In genomic region chr14:76761849-76762616, GRCh38 we compare ENCODE assay signal across 8 cellular contexts. TPM values are rescaled to one million over a fixed set of nuclear protein-coding genes. Genes with fewer than 3 reads are reported as not detected.
DNase-seq lines count a peak whose midpoint lies in the region; FAIRE-seq and TF ChIP-seq lines count a peak whose summit lies in the region.

No MANE protein-coding gene starts in this region.

- H3K27me3 ChIP-seq in Loucy (ENCODE audit: insufficient read depth, low read length, poor library complexity, severe bottlenecking) (no peaks in the 10 kb centered on the region), dorsolateral prefrontal cortex (no peaks in the 10 kb centered on the region), uterus (no peaks in the 10 kb centered on the region)

- H3K4me3 ChIP-seq in Loucy (ENCODE audit: low read length, poor library complexity, severe bottlenecking) = peak overlapping the region; percentile 79
- H3K4me3 ChIP-seq in dorsolateral prefrontal cortex = peak overlapping the region; percentile 61 to 97 (median 86)
- peak overlapping the region; percentile 75 to 76 for H3K4me3 ChIP-seq in uterus

- H3K4me1 Mint-ChIP-seq in activated CD4-positive, alpha-beta T cell treated with anti-CD3 and anti-CD28 coated beads, Interleukin-2, amount 10 ng/mL, durations not matched to agents 24 days and 14 days = peaks cover 13% of the 10 kb centered on the region

- peaks cover 7% of the 10 kb centered on the region; the same call in 1 of the 2 replicates for H3K79me2 ChIP-seq in Loucy (ENCODE audit: insufficient read depth, low read length)

- peaks cover 57% of the 10 kb centered on the region for H3K27me3 Mint-ChIP-seq in activated CD4-positive, alpha-beta T cell treated with anti-CD3 and anti-CD28 coated beads, Interleukin-2, amount 10 ng/mL, durations not matched to agents 24 days and 14 days

- peaks cover 23% of the 10 kb centered on the region for H3K4me1 ChIP-seq in Loucy (ENCODE audit: insufficient read depth, low read length, poor library complexity, severe bottlenecking)
- peaks cover 4% of the 10 kb centered on the region in 2 donors for H3K4me1 ChIP-seq in uterus

- no peak for DNase-seq in activated CD4-positive, alpha-beta T cell treated with anti-CD3 and anti-CD28 coated beads, Interleukin-2, amount 10 ng/mL, durations not matched to agents 24 days and 14 days
- DNase-seq in activated CD4-positive, alpha-beta T cell treated with anti-CD3 and anti-CD28 coated beads for 48 hours = no peak
- DNase-seq in dorsolateral prefrontal cortex = peak in 2 of 10 donors; percentile 53 to 74
- DNase-seq in midbrain (lab: John Stamatoyannopoulos, UW) = peak; percentile 65
- no peak for DNase-seq in uterus
- no peak for DNase-seq in HTR-8/SVneo (ENCODE audit: insufficient read length, low spot score)
- DNase-seq in glomerular visceral epithelial cell (ENCODE audit: extremely low spot score) = no peak

- peak overlapping the region; percentile 84 for H3K4me3 Mint-ChIP-seq in activated CD4-positive, alpha-beta T cell treated with anti-CD3 and anti-CD28 coated beads, Interleukin-2, amount 10 ng/mL, durations not matched to agents 24 days and 14 days

- no peaks in the 10 kb centered on the region for H3K9me2 ChIP-seq in Loucy (replicated peaks; ENCODE audit: low read depth, low read length)

- H3K27ac ChIP-seq in dorsolateral prefrontal cortex (peak overlapping the region; percentile 70 to 98 (median 94)), uterus (peak overlapping the region; percentile 69 to 74)

- no peaks in the 10 kb centered on the region for H3K36me3 Mint-ChIP-seq in activated CD4-positive, alpha-beta T cell treated with anti-CD3 and anti-CD28 coated beads, Interleukin-2, amount 10 ng/mL, durations not matched to agents 24 days and 14 days (ENCODE audit: low read depth)

- no peak for TF ChIP-seq POLR2A in uterus (IDR thresholded peaks at IDR 0.05)

- H3K4me2 ChIP-seq in Loucy (ENCODE audit: low read depth, low read length, poor library complexity, severe bottlenecking) = peak overlapping the region; percentile 76

- peaks cover 10% of the 10 kb centered on the region for H4K20me1 ChIP-seq in Loucy (ENCODE audit: insufficient read depth, low read length, poor library complexity, severe bottlenecking)

- H3K36me3 ChIP-seq in Loucy (ENCODE audit: insufficient read depth, low read length) (no peaks in the 10 kb centered on the region), uterus (no peaks in the 10 kb centered on the region)

- no peak for FAIRE-seq in HTR-8/SVneo (lab: Jason Lieb, UNC)

- H3K9me3 ChIP-seq in Loucy (ENCODE audit: insufficient read depth, low read depth, low read length) (no peaks in the 10 kb centered on the region), uterus (no peaks in the 10 kb centered on the region)

- intact Hi-C loops in activated CD4-positive, alpha-beta T cell treated with anti-CD3 and anti-CD28 coated beads, Interleukin-2, amount 10 ng/mL, durations not matched to agents 24 days and 14 days (cut with micrococcal nuclease) = loop anchor here (2.0 to 5.0 kb wide), 2 partner anchors 23 to 50 kb away; no protein-coding TSS in a partner anchor
- intact Hi-C loops in dorsolateral prefrontal cortex (cut with DNase I) = no loop called here
- intact Hi-C loops in uterus (cut with DNase I; ENCODE audit: low total_unique reads) = no loop called here

- H3K9ac ChIP-seq in Loucy (ENCODE audit: low read depth, low read length, poor library complexity, severe bottlenecking) = peak overlapping the region; percentile 66

- no peaks in the 10 kb centered on the region for H3F3A ChIP-seq in Loucy (ENCODE audit: low read depth)

- peak overlapping the region; percentile 66 for H3K27ac Mint-ChIP-seq in activated CD4-positive, alpha-beta T cell treated with anti-CD3 and anti-CD28 coated beads, Interleukin-2, amount 10 ng/mL, durations not matched to agents 24 days and 14 days

- no peaks in the 10 kb centered on the region for H3K9me3 Mint-ChIP-seq in activated CD4-positive, alpha-beta T cell treated with anti-CD3 and anti-CD28 coated beads, Interleukin-2, amount 10 ng/mL, durations not matched to agents 24 days and 14 days

- TF ChIP-seq CTCF in Loucy (conservative IDR thresholded peaks at IDR 0.05; ENCODE audit: low read length) (no peak), dorsolateral prefrontal cortex (IDR thresholded peaks at IDR 0.05 in 54 of 56, conservative IDR thresholded peaks at IDR 0.05 in 2 of 56; ENCODE audit: low read depth in 1 of 56, partially characterized antibody in 56 of 56) (no peak), uterus (IDR thresholded peaks at IDR 0.05) (no peak)

- H2AFZ ChIP-seq in Loucy (ENCODE audit: low read length) = peak overlapping the region; percentile 85; the same call in 1 of the 2 replicates

RNA-seq across cellular contexts. Expression of gene VASH1, which starts 0.8 kb away (rescaled TPM):
- 5.8 and 6.9 TPM in 2 replicates for total RNA-seq in activated CD4-positive, alpha-beta T cell treated with anti-CD3 and anti-CD28 coated beads, Interleukin-2, amount 10 ng/mL, durations not matched to agents 24 days and 14 days
- 10 to 100 TPM; 19.4 to 63.3 (median 33.9) TPM for total RNA-seq in dorsolateral prefrontal cortex
- total RNA-seq in uterus = 10 to 100 TPM in 3 of 4 donors, 1 to 10 TPM in 1; 3.6 to 23.4 (median 16.4) TPM

RNA-seq across cellular contexts. Expression of gene ANGEL1, which starts 50.6 kb away (rescaled TPM):
- 16.4 and 17.2 TPM in 2 replicates for total RNA-seq in activated CD4-positive, alpha-beta T cell treated with anti-CD3 and anti-CD28 coated beads, Interleukin-2, amount 10 ng/mL, durations not matched to agents 24 days and 14 days
- total RNA-seq in dorsolateral prefrontal cortex = 10 to 100 TPM; 25.7 to 56.1 (median 41.1) TPM
- total RNA-seq in uterus = 10 to 100 TPM in 2 of 4 donors, 1 to 10 TPM in 2; 4.1 to 24.4 (median 10.5) TPM
